ENCODE assay signal across 17 cellular contexts in the genomic region with DNA sequence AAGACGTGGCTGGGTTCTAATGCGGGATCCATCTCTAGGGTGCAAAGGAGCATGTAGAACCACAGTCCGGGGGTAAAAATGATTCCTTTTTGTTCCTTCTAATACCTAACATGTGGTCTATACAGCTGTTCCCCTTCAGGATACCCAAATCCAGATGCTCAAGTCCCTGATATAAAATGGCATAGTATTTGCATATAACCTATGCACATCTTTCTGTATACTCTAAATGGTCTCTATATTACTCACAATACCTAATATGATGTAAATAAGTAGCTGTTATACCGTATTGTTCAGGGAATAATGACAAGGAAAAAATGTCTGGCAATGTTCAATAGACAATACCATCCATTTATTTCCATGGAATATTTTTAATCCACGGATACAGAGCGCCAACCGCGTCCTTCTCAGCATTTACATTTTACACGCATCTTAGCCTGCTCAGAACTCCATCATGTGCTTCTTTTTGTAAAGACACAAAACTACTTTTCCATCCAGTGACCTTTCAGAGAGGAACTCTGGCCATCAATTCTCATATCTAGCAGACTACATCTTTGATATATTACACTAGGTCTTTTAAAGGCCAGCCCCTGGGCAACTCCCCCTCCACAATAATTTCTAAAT. TPM values are rescaled to one million over a fixed set of nuclear protein-coding genes. Genes with fewer than 3 reads are reported as not detected.
DNase-seq lines count a peak whose midpoint lies in the region; ATAC-seq and TF ChIP-seq lines count a peak whose summit lies in the region.
"Had no signal": no experiment of that assay in that cellular context is flagged by ENCODE, and none has a peak within 500 bp of the region (broad histone marks: within the 10 kb centered on the region; RNA-seq: fewer than 3 reads in every experiment).

No MANE protein-coding gene starts in this region.

- DNase-seq in natural killer cell treated with Interleukin-12 subunit alpha and Interleukin-12 subunit beta and Interleukin-15 and Interleukin-18, amount 100 ng/mL, for 72 hours (ENCODE audit: low spot score), result no peak
- DNase-seq in natural killer cell, result no peak
- no peak for DNase-seq in RWPE2 (ENCODE audit: low spot score)
- DNase-seq in vagina (ENCODE audit: extremely low spot score in 2 of 2), result no peak
- DNase-seq in DMS 273 (lab: John Stamatoyannopoulos, UW; ENCODE audit: unreplicated experiment), result no peak
- no peak for DNase-seq in CD1c-positive myeloid dendritic cell (ENCODE audit: extremely low spot score)
- DNase-seq: CD8-positive, alpha-beta T cell; DMS79 treated with DMSO at 0.1 percent for 48 hours; NCI-H1092; NCI-H1694; NCI-H2107; NCI-H526 treated with DMSO at 0.1 percent for 48 hours; SW 1271 had no signal

- H3K27me3 Mint-ChIP-seq in natural killer cell treated with Interleukin-12 subunit alpha and Interleukin-12 subunit beta and Interleukin-15 and Interleukin-18, amount 100 ng/mL, for 72 hours, result no peaks in the 10 kb centered on the region
- H3K27me3 Mint-ChIP-seq in natural killer cell (ENCODE audit: low read depth in 2 of 2), result no peaks in the 10 kb centered on the region

- no peak for TF ChIP-seq CTCF in natural killer cell (IDR thresholded peaks at IDR 0.05)
- TF ChIP-seq CTCF in RWPE2 (IDR thresholded peaks at IDR 0.05; ENCODE audit: poor library complexity, severe bottlenecking), result no peak
- no peak for TF ChIP-seq CTCF in neutrophil (IDR thresholded peaks at IDR 0.05)
- no peak for TF ChIP-seq CTCF in vagina (IDR thresholded peaks at IDR 0.05)

- H3K4me3 Mint-ChIP-seq in natural killer cell treated with Interleukin-12 subunit alpha and Interleukin-12 subunit beta and Interleukin-15 and Interleukin-18, amount 100 ng/mL, for 72 hours, result peak overlapping the region; percentile 74
- H3K4me3 Mint-ChIP-seq in natural killer cell, result no peak overlapping the region
- H3K4me3 Mint-ChIP-seq: CD8-positive, alpha-beta T cell; GM23338 had no signal

- no peak for ATAC-seq in natural killer cell treated with Interleukin-12 subunit alpha and Interleukin-12 subunit beta and Interleukin-15 and Interleukin-18, amount 100 ng/mL, for 72 hours
- ATAC-seq in natural killer cell (no peak), RWPE2 (ENCODE audit: low read depth) (no peak), HG03175 (IDR thresholded peaks at IDR 0.05; ENCODE audit: unreplicated experiment) (no peak)

- H3K4me3 ChIP-seq in RWPE2 (ENCODE audit: severe bottlenecking), result no peak overlapping the region
- H3K4me3 ChIP-seq in neutrophil (ENCODE audit: low read depth in 1 of 2, low read length in 1 of 2), result peak overlapping the region in 1 of 2 experiments; percentile 33
- H3K4me3 ChIP-seq in vagina, result no peak overlapping the region
- H3K4me3 ChIP-seq: GM23338, SJSA1 had no signal

- TF ChIP-seq POLR2A in vagina (IDR thresholded peaks at IDR 0.05), result no peak

- no peaks in the 10 kb centered on the region for H3K9me3 Mint-ChIP-seq in natural killer cell treated with Interleukin-12 subunit alpha and Interleukin-12 subunit beta and Interleukin-15 and Interleukin-18, amount 100 ng/mL, for 72 hours
- H3K9me3 Mint-ChIP-seq in natural killer cell, result no peaks in the 10 kb centered on the region
- H3K9me3 Mint-ChIP-seq: CD8-positive, alpha-beta T cell had no signal

- intact Hi-C loops in natural killer cell (cut with micrococcal nuclease) (no loop called here), vagina (cut with DNase I) (no loop called here)

- H3K4me1 Mint-ChIP-seq in natural killer cell treated with Interleukin-12 subunit alpha and Interleukin-12 subunit beta and Interleukin-15 and Interleukin-18, amount 100 ng/mL, for 72 hours (ENCODE audit: low read depth in 2 of 2), result peaks cover 27 to 43% of the 10 kb centered on the region in 2 donors
- H3K4me1 Mint-ChIP-seq in natural killer cell, result peaks cover 9 to 32% of the 10 kb centered on the region in 2 donors

- H3K9me3 ChIP-seq in RWPE2 (ENCODE audit: severe bottlenecking) (no peaks in the 10 kb centered on the region), neutrophil (no peaks in the 10 kb centered on the region), vagina (no peaks in the 10 kb centered on the region)
- H3K9me3 ChIP-seq: SJSA1 had no signal

- peak overlapping the region in 1 of 2 donors; percentile 80 for H3K27ac Mint-ChIP-seq in natural killer cell treated with Interleukin-12 subunit alpha and Interleukin-12 subunit beta and Interleukin-15 and Interleukin-18, amount 100 ng/mL, for 72 hours
- H3K27ac Mint-ChIP-seq in natural killer cell, result no peak overlapping the region
- H3K27ac Mint-ChIP-seq: CD8-positive, alpha-beta T cell had no signal

- peaks cover 16% of the 10 kb centered on the region for H3K4me1 ChIP-seq in RWPE2 (ENCODE audit: insufficient read depth, poor library complexity, severe bottlenecking)
- peaks cover 75 to 93% of the 10 kb centered on the region in 2 experiments for H3K4me1 ChIP-seq in neutrophil (ENCODE audit: control insufficient read depth in 1 of 2, insufficient read depth in 1 of 2, low read depth in 1 of 2, low read length in 1 of 2)
- H3K4me1 ChIP-seq in vagina, result peaks cover 15% of the 10 kb centered on the region

- H3K27ac ChIP-seq in RWPE2 (ENCODE audit: poor library complexity, severe bottlenecking), result peak overlapping the region; percentile 23
- H3K27ac ChIP-seq in neutrophil, result peak overlapping the region; percentile 83
- peak overlapping the region; percentile 32 for H3K27ac ChIP-seq in vagina
- H3K27ac ChIP-seq: SJSA1 had no signal

- H3K36me3 ChIP-seq in RWPE2 (ENCODE audit: low read depth) (0 out of 2 replicates have a peak, but pooled peaks cover 4% of the 10 kb centered on the region), neutrophil (peaks cover 100% of the 10 kb centered on the region), vagina (no peaks in the 10 kb centered on the region)
- H3K36me3 ChIP-seq: SJSA1 had no signal

- H3K36me3 Mint-ChIP-seq in natural killer cell treated with Interleukin-12 subunit alpha and Interleukin-12 subunit beta and Interleukin-15 and Interleukin-18, amount 100 ng/mL, for 72 hours, result no peaks in the 10 kb centered on the region
- H3K36me3 Mint-ChIP-seq in natural killer cell, result no peaks in the 10 kb centered on the region

- H3K27me3 ChIP-seq in RWPE2 (ENCODE audit: insufficient read depth, poor library complexity, severe bottlenecking) (no peaks in the 10 kb centered on the region), neutrophil (no peaks in the 10 kb centered on the region), vagina (no peaks in the 10 kb centered on the region)
- H3K27me3 ChIP-seq: SJSA1 had no signal

RNA-seq across cellular contexts. Expression of gene ACSL1, which starts 31.9 kb away (rescaled TPM):
- 100 to 1,000 TPM; 110 to 111 TPM for total RNA-seq in natural killer cell treated with Interleukin-12 subunit alpha and Interleukin-12 subunit beta and Interleukin-15 and Interleukin-18, amount 100 ng/mL, for 72 hours
- total RNA-seq in natural killer cell (10 to 100 TPM; 13.2 to 43.1 (median 13.3) TPM), vagina (106 TPM)

RNA-seq across cellular contexts. Expression of gene CENPU, which starts 59.9 kb away (rescaled TPM):
- 10 to 100 TPM; 44.8 to 60.2 TPM for total RNA-seq in natural killer cell treated with Interleukin-12 subunit alpha and Interleukin-12 subunit beta and Interleukin-15 and Interleukin-18, amount 100 ng/mL, for 72 hours
- total RNA-seq in natural killer cell (10 to 100 TPM in 2 of 3 donors, 1 to 10 TPM in 1; 6.5 to 12.1 (median 10.3) TPM), vagina (5.2 TPM)

Comparison
In these comparisons a context has a peak if more than half of its experiments do, and no peak if none do; other contexts are left out.
1. H3K27ac ChIP-seq: peak in every context shown above with its lines; median percentile 83 in neutrophil; 32 in vagina; 23 in RWPE2.